29 cellular contexts compared by ENCODE assay signal in genomic region chr15:49793943-49794342, GRCh38.
"Had no signal": no experiment of that assay in that cellular context is flagged by ENCODE, and none has a peak within 500 bp of the region (broad histone marks: within the 10 kb centered on the region; RNA-seq: fewer than 3 reads in every experiment).

No MANE protein-coding gene starts in this region.

- H3K4me1 ChIP-seq: parathyroid adenoma, psoas muscle, sigmoid colon, stomach, thyroid gland, tibial nerve, upper lobe of left lung, uterus had no signal

- H3K27ac Mint-ChIP-seq: naive thymus-derived CD8-positive, alpha-beta T cell; natural killer cell treated with Interleukin-12 subunit alpha and Interleukin-12 subunit beta and Interleukin-15 and Interleukin-18, amount 100 ng/mL, for 72 hours; nephron progenitor cell; progenitor cell of endocrine pancreas; stimulated activated effector memory CD8-positive, alpha-beta T cell treated with anti-CD3 and anti-CD28 coated beads, Interleukin-12 subunit alpha, Interleukin-12 subunit beta, amount 100 ng/mL, for 72 hours; stimulated activated naive B cell treated with anti-CD40 and anti-IgM and Interleukin-4, amounts not matched to agents 10 μg/mL and 1 μg/mL and 100 μg/mL, for 72 hours; stimulated activated naive CD8-positive, alpha-beta T cell treated with anti-CD3 and anti-CD28 coated beads, Interleukin-15, Interleukin-2, amounts not matched to agents 100 ng/mL and 50 ng/mL, for 24 hours had no signal

- H3K27me3 ChIP-seq: ovary, right lobe of liver, sigmoid colon, stomach, thyroid gland, tibial nerve, upper lobe of left lung, uterus had no signal

- H2AFZ ChIP-seq: parathyroid adenoma had no signal

- H3K4me3 Mint-ChIP-seq: naive thymus-derived CD8-positive, alpha-beta T cell; natural killer cell treated with Interleukin-12 subunit alpha and Interleukin-12 subunit beta and Interleukin-15 and Interleukin-18, amount 100 ng/mL, for 72 hours; nephron progenitor cell; neural crest cell; stimulated activated effector memory CD8-positive, alpha-beta T cell treated with anti-CD3 and anti-CD28 coated beads, Interleukin-12 subunit alpha, Interleukin-12 subunit beta, amount 100 ng/mL, for 72 hours; stimulated activated naive B cell treated with anti-CD40 and anti-IgM and Interleukin-4, amounts not matched to agents 10 μg/mL and 1 μg/mL and 100 μg/mL, for 72 hours; stimulated activated naive CD8-positive, alpha-beta T cell treated with anti-CD3 and anti-CD28 coated beads, Interleukin-15, Interleukin-2, amounts not matched to agents 100 ng/mL and 50 ng/mL, for 24 hours had no signal

- H3K36me3 ChIP-seq: ovary, right lobe of liver, sigmoid colon, stomach, thoracic aorta, thyroid gland, tibial nerve, upper lobe of left lung, uterus had no signal

- H3K27ac ChIP-seq: ovary, parathyroid adenoma, psoas muscle, right lobe of liver, sigmoid colon, stomach, thoracic aorta, thyroid gland, tibial nerve, upper lobe of left lung, uterus had no signal

- H3K4me3 ChIP-seq: ovary, psoas muscle, right lobe of liver, sigmoid colon, stomach, thoracic aorta, thyroid gland, tibial nerve, upper lobe of left lung, uterus had no signal

- H3K9me3 ChIP-seq: ovary, thyroid gland, uterus had no signal

- H3K79me2 ChIP-seq: parathyroid adenoma had no signal

- FAIRE-seq: small intestine had no signal

- H3K4me1 Mint-ChIP-seq: naive thymus-derived CD8-positive, alpha-beta T cell; nephron progenitor cell; neural crest cell; stimulated activated effector memory CD8-positive, alpha-beta T cell treated with anti-CD3 and anti-CD28 coated beads, Interleukin-12 subunit alpha, Interleukin-12 subunit beta, amount 100 ng/mL, for 72 hours; stimulated activated naive B cell treated with anti-CD40 and anti-IgM and Interleukin-4, amounts not matched to agents 10 μg/mL and 1 μg/mL and 100 μg/mL, for 72 hours had no signal

- H3K9ac ChIP-seq: parathyroid adenoma had no signal

- H3K36me3 Mint-ChIP-seq: stimulated activated effector memory CD8-positive, alpha-beta T cell treated with anti-CD3 and anti-CD28 coated beads, Interleukin-12 subunit alpha, Interleukin-12 subunit beta, amount 100 ng/mL, for 72 hours; stimulated activated naive B cell treated with anti-CD40 and anti-IgM and Interleukin-4, amounts not matched to agents 10 μg/mL and 1 μg/mL and 100 μg/mL, for 72 hours had no signal

- H3K27me3 Mint-ChIP-seq: natural killer cell treated with Interleukin-12 subunit alpha and Interleukin-12 subunit beta and Interleukin-15 and Interleukin-18, amount 100 ng/mL, for 72 hours; progenitor cell of endocrine pancreas; stimulated activated naive B cell treated with anti-CD40 and anti-IgM and Interleukin-4, amounts not matched to agents 10 μg/mL and 1 μg/mL and 100 μg/mL, for 72 hours; stimulated activated naive CD8-positive, alpha-beta T cell treated with anti-CD3 and anti-CD28 coated beads, Interleukin-15, Interleukin-2, amounts not matched to agents 100 ng/mL and 50 ng/mL, for 24 hours had no signal

- DNase-seq: naive thymus-derived CD8-positive, alpha-beta T cell; nephron progenitor cell; occipital lobe; ovary; posterior cingulate gyrus; psoas muscle; right cardiac atrium; right lobe of liver; sigmoid colon; small intestine; stimulated activated CD4-positive, alpha-beta T cell treated with anti-CD3 and anti-CD28 coated beads, Interleukin-15, amount 100 ng/mL, for 24 hours; stimulated activated CD4-positive, alpha-beta T cell treated with anti-CD3 and anti-CD28 coated beads, Interleukin-2, amount 100 ng/mL, for 24 hours; stimulated activated CD4-positive, alpha-beta T cell treated with anti-CD3 and anti-CD28 coated beads, Interleukin-2, amount 100 ng/mL, for 48 hours; stimulated activated CD4-positive, alpha-beta T cell treated with anti-CD3 and anti-CD28 coated beads, Interleukin-4, amount 100 ng/mL, for 24 hours; stimulated activated naive B cell treated with anti-CD40 and anti-IgM and Interleukin-4, amounts not matched to agents 10 μg/mL and 1 μg/mL and 100 μg/mL, for 72 hours; stimulated activated naive CD4-positive, alpha-beta T cell treated with Interleukin-2 at 50 U/mL for 16 hours; stomach; thyroid gland; trophoblast cell; uterus had no signal
